In genomic region chr21:42232176-42232825, GRCh38 we compare ENCODE assay signal across 9 cellular contexts. TPM values are rescaled to one million over a fixed set of nuclear protein-coding genes. Genes with fewer than 3 reads are reported as not detected.
DNase-seq lines count a peak whose midpoint lies in the region; TF ChIP-seq lines count a peak whose summit lies in the region.
"Had no signal": no experiment of that assay in that cellular context is flagged by ENCODE, and none has a peak within 500 bp of the region (broad histone marks: within the 10 kb centered on the region; RNA-seq: fewer than 3 reads in every experiment).

No MANE protein-coding gene starts in this region.

- H3K79me2 ChIP-seq in mammary epithelial cell (ENCODE audit: insufficient read depth, low read length) = no peaks in the 10 kb centered on the region

- TF ChIP-seq EP300 in tibial nerve (IDR thresholded peaks at IDR 0.05) = no peak

- no peak overlapping the region for H3K4me3 ChIP-seq in breast epithelium
- no peak overlapping the region for H3K4me3 ChIP-seq in mammary epithelial cell (replicated peaks in 1 of 3; ENCODE audit: insufficient read depth in 1 of 3, low read depth in 2 of 3, low read length in 3 of 3)
- H3K4me3 ChIP-seq in tibial nerve = no peak overlapping the region
- no peak overlapping the region for H3K4me3 ChIP-seq in HAP-1

- no peaks in the 10 kb centered on the region for H3K9me3 Mint-ChIP-seq in T-helper 1 cell treated with Interleukin-12 subunit alpha and Interleukin-12 subunit beta and Interleukin-4 antibody, amounts not matched to agents 30 μg/mL and 1 μg/mL, for 36 hours
- H3K9me3 Mint-ChIP-seq in Calu3 (ENCODE audit: low read depth, unreplicated experiment) = no peaks in the 10 kb centered on the region

- 84% methylated on average over 8 of the region's 8 CpGs for WGBS in mammary epithelial cell (ENCODE audit: low coverage, missing lambda C conversion rate)
- WGBS in tibial nerve, 2 donors = 88 to 94% methylated on average over 8 of the region's 8 CpGs

- H3K9me3 ChIP-seq in breast epithelium (no peaks in the 10 kb centered on the region), mammary epithelial cell (replicated peaks; ENCODE audit: insufficient read depth, low read length) (no peaks in the 10 kb centered on the region), tibial nerve (no peaks in the 10 kb centered on the region), HAP-1 (no peaks in the 10 kb centered on the region)

- intact Hi-C loops in breast epithelium (cut with DNase I; ENCODE audit: low total_unique reads) (no loop called here), mammary epithelial cell (cut with micrococcal nuclease) (no loop called here), Calu3 (cut with micrococcal nuclease; ENCODE audit: unreplicated experiment) (no loop called here)

- H3K4me3 Mint-ChIP-seq in T-helper 1 cell treated with Interleukin-12 subunit alpha and Interleukin-12 subunit beta and Interleukin-4 antibody, amounts not matched to agents 30 μg/mL and 1 μg/mL, for 36 hours = peak overlapping the region; percentile 62
- no peak overlapping the region for H3K4me3 Mint-ChIP-seq in Calu3 (ENCODE audit: low read depth, unreplicated experiment)

- CTCF ChIA-PET in mammary epithelial cell (lab: Charles Lee; ENCODE audit: low non-redundant PET) (no interaction called here), Calu3 (lab: Charles Lee) (no interaction called here)

- in situ Hi-C loops in mammary epithelial cell (cut with MboI; ENCODE audit: low sequenced_read_pairs in 2 of 2) = no loop called here
- in situ Hi-C loops in HAP-1 (cut with MboI; ENCODE audit: low sequenced_read_pairs) = no loop called here

- no peaks in the 10 kb centered on the region for H4K20me1 ChIP-seq in mammary epithelial cell (ENCODE audit: insufficient read depth, low read length)

- DNase-seq in breast epithelium (ENCODE audit: low spot score in 2 of 2) (no peak), mammary epithelial cell (no peak), left kidney (ENCODE audit: low read depth, low spot score) (peak; percentile 32), tibial nerve (ENCODE audit: low spot score in 2 of 2) (no peak), Calu3 (no peak), HAP-1 (ENCODE audit: low spot score in 2 of 2) (no peak), OCI-M2 (lab: John Stamatoyannopoulos, UW; ENCODE audit: unreplicated experiment) (no peak)

- no peak overlapping the region for H2AFZ ChIP-seq in mammary epithelial cell (ENCODE audit: low read depth, low read length)

- no peak overlapping the region for H3K9ac ChIP-seq in mammary epithelial cell (ENCODE audit: insufficient read depth, low read length)

- peaks cover 18 to 19% of the 10 kb centered on the region in 2 donors for H3K4me1 ChIP-seq in breast epithelium
- H3K4me1 ChIP-seq in mammary epithelial cell (ENCODE audit: insufficient read depth, low read length) = peaks cover 35% of the 10 kb centered on the region
- H3K4me1 ChIP-seq in tibial nerve = peaks cover 0 to 74% (median 50%) of the 10 kb centered on the region in 4 donors
- H3K4me1 ChIP-seq in HAP-1 = no peaks in the 10 kb centered on the region

- H3K27me3 ChIP-seq in breast epithelium (no peaks in the 10 kb centered on the region), mammary epithelial cell (ENCODE audit: insufficient read depth, low read length) (no peaks in the 10 kb centered on the region), tibial nerve (no peaks in the 10 kb centered on the region), HAP-1 (ENCODE audit: low read depth) (no peaks in the 10 kb centered on the region)

- no peaks in the 10 kb centered on the region for H3K36me3 ChIP-seq in breast epithelium
- H3K36me3 ChIP-seq in mammary epithelial cell (ENCODE audit: insufficient read depth, low read length) = no peaks in the 10 kb centered on the region
- no peaks in the 10 kb centered on the region for H3K36me3 ChIP-seq in tibial nerve
- no peaks in the 10 kb centered on the region for H3K36me3 ChIP-seq in HAP-1 (replicated peaks)

- peaks cover 75% of the 10 kb centered on the region for H3K4me1 Mint-ChIP-seq in T-helper 1 cell treated with Interleukin-12 subunit alpha and Interleukin-12 subunit beta and Interleukin-4 antibody, amounts not matched to agents 30 μg/mL and 1 μg/mL, for 36 hours (ENCODE audit: low read depth)
- H3K4me1 Mint-ChIP-seq in Calu3 (ENCODE audit: low read depth, unreplicated experiment) = peaks cover 8% of the 10 kb centered on the region

- TF ChIP-seq POLR2A in breast epithelium (IDR thresholded peaks at IDR 0.05) (no peak), tibial nerve (IDR thresholded peaks at IDR 0.05) (no peak)

- no peak overlapping the region for H3K4me2 ChIP-seq in mammary epithelial cell (ENCODE audit: insufficient read depth, low read depth, low read length)

- peaks cover 14% of the 10 kb centered on the region for H3K36me3 Mint-ChIP-seq in T-helper 1 cell treated with Interleukin-12 subunit alpha and Interleukin-12 subunit beta and Interleukin-4 antibody, amounts not matched to agents 30 μg/mL and 1 μg/mL, for 36 hours (ENCODE audit: low read depth)
- H3K36me3 Mint-ChIP-seq in Calu3 (ENCODE audit: insufficient read depth, unreplicated experiment) = no peaks in the 10 kb centered on the region

- dilution Hi-C loops in mammary epithelial cell (cut with HindIII; ENCODE audit: low sequenced_read_pairs) = no loop called here

- peak overlapping the region; percentile 88 for H3K27ac ChIP-seq in breast epithelium
- H3K27ac ChIP-seq in mammary epithelial cell (ENCODE audit: insufficient read depth, low read depth, low read length) = no peak overlapping the region
- H3K27ac ChIP-seq in tibial nerve = peak overlapping the region in 3 of 4 donors; percentile 72 to 86 (median 75)

- H3K27me3 Mint-ChIP-seq in T-helper 1 cell treated with Interleukin-12 subunit alpha and Interleukin-12 subunit beta and Interleukin-4 antibody, amounts not matched to agents 30 μg/mL and 1 μg/mL, for 36 hours (ENCODE audit: low read depth) = no peaks in the 10 kb centered on the region
- H3K27me3 Mint-ChIP-seq in Calu3 (ENCODE audit: unreplicated experiment) = peaks cover 19% of the 10 kb centered on the region

- BruUV-seq in mammary epithelial cell (replicated peaks; lab: Mats Ljungman, UMichigan) = no TSS peak
- no TSS peak for BruUV-seq in Calu3 (replicated peaks; lab: Mats Ljungman, UMichigan)

- H3K27ac Mint-ChIP-seq in T-helper 1 cell treated with Interleukin-12 subunit alpha and Interleukin-12 subunit beta and Interleukin-4 antibody, amounts not matched to agents 30 μg/mL and 1 μg/mL, for 36 hours = peak overlapping the region; percentile 88
- no peak overlapping the region for H3K27ac Mint-ChIP-seq in Calu3 (ENCODE audit: unreplicated experiment)

- no peak for TF ChIP-seq CTCF in breast epithelium (IDR thresholded peaks at IDR 0.05)
- TF ChIP-seq CTCF in mammary epithelial cell (conservative IDR thresholded peaks at IDR 0.05 in 1 of 2, IDR thresholded peaks at IDR 0.05 in 1 of 2; ENCODE audit: extremely low read depth in 1 of 2, insufficient read depth in 1 of 2, low read depth in 1 of 2, low read length in 2 of 2) = no peak
- no peak for TF ChIP-seq CTCF in tibial nerve (IDR thresholded peaks at IDR 0.05)
- TF ChIP-seq CTCF in Calu3 (IDR thresholded peaks at IDR 0.05; ENCODE audit: unreplicated experiment) = no peak

RNA-seq across cellular contexts. Expression of gene ABCG1, which starts 13.4 kb away (rescaled TPM):
- total RNA-seq in breast epithelium (10 to 100 TPM; 10.6 to 26.2 (median 23.7) TPM), mammary epithelial cell (10 to 100 TPM in 1 of 2 donors, 1 to 10 TPM in 1; 6.3 to 16.9 TPM), tibial nerve (10 to 100 TPM; 10.5 to 32.8 (median 18.6) TPM), Calu3 (2022) (0.19 and 0.29 TPM in 2 replicates)
- polyA plus RNA-seq in mammary epithelial cell = 2.7 TPM
- 2.5 TPM for polyA minus RNA-seq in mammary epithelial cell
- total RNA-seq: M059J had no signal
